11 cellular contexts compared by ENCODE assay signal in genomic region chr3:30628188-30628930, GRCh38. TPM values are rescaled to one million over a fixed set of nuclear protein-coding genes. Genes with fewer than 3 reads are reported as not detected.
A peak's percentile ranks its signal among the peaks of the same experiment; 100 is the strongest.
DNase-seq lines count a peak whose midpoint lies in the region; ATAC-seq lines count a peak whose summit lies in the region.
"Had no signal": no experiment of that assay in that cellular context is flagged by ENCODE, and none has a peak within 500 bp of the region (broad histone marks: within the 10 kb centered on the region; RNA-seq: fewer than 3 reads in every experiment).

No MANE protein-coding gene starts in this region.

- POLR2A ChIA-PET in T-cell (lab: Charles Lee), result interaction anchor here (0.7 to 1.5 kb wide), 4 partner anchors 12 to 27 kb away, joined by 3 to 9 read pairs (median 4); no protein-coding TSS in a partner anchor

- peaks cover 95 to 97% (median 96%) of the 10 kb centered on the region in 3 donors for H3K4me1 Mint-ChIP-seq in T-cell
- H3K4me1 Mint-ChIP-seq in stimulated activated memory B cell treated with anti-CD40 and anti-IgM and Interleukin-4, amounts not matched to agents 10 μg/mL and 1 μg/mL and 100 μg/mL, for 72 hours, result peaks cover 92% of the 10 kb centered on the region

- CTCF ChIA-PET in T-cell (lab: Charles Lee), result interaction anchor here (0.6 to 1.7 kb wide), 15 partner anchors 9 to 309 kb away, joined by 3 to 25 read pairs (median 4); partner anchors contain the start of gene TGFBR2 (in 1 of the 2)

- H3K4me3 Mint-ChIP-seq in T-cell, result peak overlapping the region; percentile 17 to 74 (median 21)
- peak overlapping the region; percentile 38 for H3K4me3 Mint-ChIP-seq in stimulated activated memory B cell treated with anti-CD40 and anti-IgM and Interleukin-4, amounts not matched to agents 10 μg/mL and 1 μg/mL and 100 μg/mL, for 72 hours

- intact Hi-C loops in right cardiac atrium (cut with DNase I), result no loop called here

- H3K4me1 ChIP-seq in right cardiac atrium (ENCODE audit: control insufficient read depth, insufficient read depth, low read length), result peaks cover 33% of the 10 kb centered on the region
- H3K4me1 ChIP-seq: parathyroid adenoma had no signal

- H3K27ac ChIP-seq in right cardiac atrium (ENCODE audit: low read length), result peak overlapping the region; percentile 96
- H3K27ac ChIP-seq: parathyroid adenoma had no signal

- no peak for ATAC-seq in T-cell (replicated peaks in 1 of 4)
- no peak for ATAC-seq in right cardiac atrium
- peak; percentile 28 for ATAC-seq in stimulated activated memory B cell treated with anti-CD40 and anti-IgM and Interleukin-4, amounts not matched to agents 10 μg/mL and 1 μg/mL and 100 μg/mL, for 72 hours
- no peak for ATAC-seq in HG03520 (IDR thresholded peaks at IDR 0.05; ENCODE audit: unreplicated experiment)

- no peaks in the 10 kb centered on the region for H3K9me3 Mint-ChIP-seq in T-cell
- no peaks in the 10 kb centered on the region for H3K9me3 Mint-ChIP-seq in stimulated activated memory B cell treated with anti-CD40 and anti-IgM and Interleukin-4, amounts not matched to agents 10 μg/mL and 1 μg/mL and 100 μg/mL, for 72 hours

- H3K27me3 Mint-ChIP-seq in T-cell, result no peaks in the 10 kb centered on the region
- no peaks in the 10 kb centered on the region for H3K27me3 Mint-ChIP-seq in stimulated activated memory B cell treated with anti-CD40 and anti-IgM and Interleukin-4, amounts not matched to agents 10 μg/mL and 1 μg/mL and 100 μg/mL, for 72 hours

- H3K9me3 ChIP-seq in right cardiac atrium (ENCODE audit: control insufficient read depth, low read length), result no peaks in the 10 kb centered on the region

- H3K36me3 Mint-ChIP-seq in T-cell, result peaks cover 52% of the 10 kb centered on the region
- peaks cover 43% of the 10 kb centered on the region for H3K36me3 Mint-ChIP-seq in stimulated activated memory B cell treated with anti-CD40 and anti-IgM and Interleukin-4, amounts not matched to agents 10 μg/mL and 1 μg/mL and 100 μg/mL, for 72 hours

- 50% methylated on average over 4 of the region's 4 CpGs for WGBS in right cardiac atrium

- H3K4me3 ChIP-seq in right cardiac atrium (ENCODE audit: low read length), result no peak overlapping the region

- peak overlapping the region; percentile 93 to 98 for H3K27ac Mint-ChIP-seq in T-cell
- H3K27ac Mint-ChIP-seq in stimulated activated memory B cell treated with anti-CD40 and anti-IgM and Interleukin-4, amounts not matched to agents 10 μg/mL and 1 μg/mL and 100 μg/mL, for 72 hours, result peak overlapping the region; percentile 90

- DNase-seq in NCI-H82 (lab: John Stamatoyannopoulos, UW), result peak; percentile 2
- no peak for DNase-seq in NCI-H82 treated with DMSO at 0.1 percent for 48 hours (lab: John Stamatoyannopoulos, UW; ENCODE audit: unreplicated experiment)
- DNase-seq in T-cell, result no peak
- no peak for DNase-seq in right cardiac atrium
- DNase-seq in NCI-H1436 treated with DMSO at 0.1 percent for 48 hours (lab: John Stamatoyannopoulos, UW), result no peak
- DNase-seq in stimulated activated CD4-positive, alpha-beta T cell treated with anti-CD3 and anti-CD28 coated beads, Interleukin-4, amount 100 ng/mL, for 24 hours, result no peak
- DNase-seq: NCI-H774; stimulated activated CD8-positive, alpha-beta memory T cell treated with anti-CD3 and anti-CD28 coated beads, Interleukin-4, amount 100 ng/mL, for 48 hours had no signal

- no peaks in the 10 kb centered on the region for H3K27me3 ChIP-seq in right cardiac atrium (ENCODE audit: control insufficient read depth, insufficient read depth)

RNA-seq across cellular contexts. Expression of gene TGFBR2, which starts 22.0 kb away (rescaled TPM):
- total RNA-seq in T-cell (100 to 1,000 TPM; 114 to 145 (median 127) TPM), right cardiac atrium (100 to 1,000 TPM; 196 to 255 (median 212) TPM)
- 77.7 TPM for polyA plus RNA-seq in right cardiac atrium
